In genomic region chr1:226972931-226973330, GRCh38 we compare ENCODE assay signal across 18 cellular contexts. TPM values are rescaled to one million over a fixed set of nuclear protein-coding genes. Genes with fewer than 3 reads are reported as not detected.
DNase-seq lines count a peak whose midpoint lies in the region; ATAC-seq, FAIRE-seq and TF ChIP-seq lines count a peak whose summit lies in the region.
"Had no signal": no experiment of that assay in that cellular context is flagged by ENCODE, and none has a peak within 500 bp of the region (broad histone marks: within the 10 kb centered on the region; RNA-seq: fewer than 3 reads in every experiment).

No MANE protein-coding gene starts in this region.

- no peak overlapping the region for H3K4me3 Mint-ChIP-seq in dendritic cell treated with granulocyte-macrophage colony-stimulating factor and Interleukin-4, amounts not matched to agents 40 ng/mL and 50 ng/mL, for 4 days
- no peak overlapping the region for H3K4me3 Mint-ChIP-seq in stimulated activated effector memory CD8-positive, alpha-beta T cell treated with anti-CD3 and anti-CD28 coated beads, Interleukin-12 subunit alpha, Interleukin-12 subunit beta, amount 100 ng/mL, for 72 hours
- H3K4me3 Mint-ChIP-seq: activated naive CD4-positive, alpha-beta T cell treated with anti-CD3 and anti-CD28 coated beads, Interleukin-2, amount 50 U/mL, for 24 hours; neural crest cell; stimulated activated naive CD8-positive, alpha-beta T cell treated with anti-CD3 and anti-CD28 coated beads, Interleukin-15, Interleukin-2, amounts not matched to agents 100 ng/mL and 50 ng/mL, for 24 hours had no signal

- H2AK5ac ChIP-seq in IMR-90 (ENCODE audit: low read depth, low read length) = no peak overlapping the region

- H3K4me1 Mint-ChIP-seq in dendritic cell treated with granulocyte-macrophage colony-stimulating factor and Interleukin-4, amounts not matched to agents 40 ng/mL and 50 ng/mL, for 4 days (ENCODE audit: low read depth) = peaks cover 16% of the 10 kb centered on the region
- peaks cover 8% of the 10 kb centered on the region for H3K4me1 Mint-ChIP-seq in stimulated activated effector memory CD8-positive, alpha-beta T cell treated with anti-CD3 and anti-CD28 coated beads, Interleukin-12 subunit alpha, Interleukin-12 subunit beta, amount 100 ng/mL, for 72 hours

- no peak overlapping the region for H4K8ac ChIP-seq in IMR-90 (ENCODE audit: low read depth in 2 of 2, low read length in 2 of 2)

- H4K91ac ChIP-seq in IMR-90 (ENCODE audit: insufficient read depth, low read depth, low read length) = no peak overlapping the region

- no peak overlapping the region for H3K56ac ChIP-seq in IMR-90 (ENCODE audit: extremely low read depth, insufficient read depth, low read length)

- H3K27me3 Mint-ChIP-seq in dendritic cell treated with granulocyte-macrophage colony-stimulating factor and Interleukin-4, amounts not matched to agents 40 ng/mL and 50 ng/mL, for 4 days = no peaks in the 10 kb centered on the region
- H3K27me3 Mint-ChIP-seq: activated naive CD4-positive, alpha-beta T cell treated with anti-CD3 and anti-CD28 coated beads, Interleukin-2, amount 50 U/mL, for 24 hours; stimulated activated naive CD8-positive, alpha-beta T cell treated with anti-CD3 and anti-CD28 coated beads, Interleukin-15, Interleukin-2, amounts not matched to agents 100 ng/mL and 50 ng/mL, for 24 hours had no signal

- no peak overlapping the region for H3K4me2 ChIP-seq in IMR-90 (ENCODE audit: low read depth, low read length)
- H3K4me2 ChIP-seq in HepG2 (ENCODE audit: low read depth, low read length) = peak overlapping the region; percentile 65; the same call in 1 of the 2 replicates
- H3K4me2 ChIP-seq: KMS-11 had no signal

- peaks cover 10% of the 10 kb centered on the region for H3K9me3 Mint-ChIP-seq in dendritic cell treated with granulocyte-macrophage colony-stimulating factor and Interleukin-4, amounts not matched to agents 40 ng/mL and 50 ng/mL, for 4 days
- H3K9me3 Mint-ChIP-seq in stimulated activated effector memory CD8-positive, alpha-beta T cell treated with anti-CD3 and anti-CD28 coated beads, Interleukin-12 subunit alpha, Interleukin-12 subunit beta, amount 100 ng/mL, for 72 hours = peaks cover 6% of the 10 kb centered on the region

- H3K9me3 ChIP-seq in IMR-90 (ENCODE audit: control insufficient read depth, insufficient read depth, low read length) (peaks cover 5% of the 10 kb centered on the region), HepG2 (ENCODE audit: low read length) (peaks cover 6% of the 10 kb centered on the region; the same call in 1 of the 2 replicates)

- no peak for FAIRE-seq in HepG2 (lab: Jason Lieb, UNC)
- FAIRE-seq: H54 had no signal

- H3K4ac ChIP-seq in IMR-90 (ENCODE audit: low read depth, low read length) = no peak overlapping the region

- peaks cover 78% of the 10 kb centered on the region for H3K36me3 Mint-ChIP-seq in dendritic cell treated with granulocyte-macrophage colony-stimulating factor and Interleukin-4, amounts not matched to agents 40 ng/mL and 50 ng/mL, for 4 days (ENCODE audit: low read depth)
- peaks cover 8% of the 10 kb centered on the region for H3K36me3 Mint-ChIP-seq in stimulated activated effector memory CD8-positive, alpha-beta T cell treated with anti-CD3 and anti-CD28 coated beads, Interleukin-12 subunit alpha, Interleukin-12 subunit beta, amount 100 ng/mL, for 72 hours

- H2BK5ac ChIP-seq in IMR-90 (ENCODE audit: low read depth, low read length, poor library complexity, severe bottlenecking) = no peak overlapping the region

- TF ChIP-seq EP300 in HepG2 (IDR thresholded peaks at IDR 0.05; ENCODE audit: low read depth in 2 of 2, low read length in 2 of 2) (no peak), HepG2 (CRISPR knock-in tag; IDR thresholded peaks at IDR 0.05; ENCODE audit: borderline replicate concordance) (no peak)

- H3K4me1 ChIP-seq in IMR-90 (ENCODE audit: control insufficient read depth, insufficient read depth, low read length) (peaks cover 14% of the 10 kb centered on the region; the same call in 1 of the 2 replicates), HepG2 (ENCODE audit: insufficient read depth, low read length) (peaks cover 48% of the 10 kb centered on the region), foreskin keratinocyte (peaks cover 5% of the 10 kb centered on the region)

- dilution Hi-C loops in IMR-90 (cut with HindIII; ENCODE audit: low sequenced_read_pairs, unreplicated experiment) = no loop called here

- no peak overlapping the region for H2AFZ ChIP-seq in IMR-90 (replicated peaks; ENCODE audit: low read length, poor library complexity)
- no peak overlapping the region for H2AFZ ChIP-seq in HepG2 (ENCODE audit: low read length)

- TF ChIP-seq POLR2A in IMR-90 (IDR thresholded peaks at IDR 0.05; ENCODE audit: low read depth, low read length) (no peak), HepG2 (IDR thresholded peaks at IDR 0.05; ENCODE audit: insufficient read depth in 1 of 2, low read depth in 2 of 2, low read length in 2 of 2) (no peak)

- TF ChIP-seq RAD21 in IMR-90 (IDR thresholded peaks at IDR 0.05; ENCODE audit: low read length) = no peak
- no peak for TF ChIP-seq RAD21 in HepG2 (CRISPR knock-in tag; IDR thresholded peaks at IDR 0.05)

- no peak overlapping the region; the same call in 1 of the 2 replicates for H4K5ac ChIP-seq in IMR-90 (ENCODE audit: low read depth, low read length)

- intact Hi-C loops in IMR-90 (cut with micrococcal nuclease) (no loop called here), HepG2 (cut with micrococcal nuclease; ENCODE audit: unreplicated experiment) (no loop called here)
- intact Hi-C loops in dendritic cell treated with granulocyte-macrophage colony-stimulating factor and Interleukin-4, amounts not matched to agents 40 ng/mL and 50 ng/mL, for 4 days (cut with micrococcal nuclease) = no loop called here

- H3K27ac ChIP-seq in IMR-90 (ENCODE audit: insufficient read depth, low read length) (no peak overlapping the region), HepG2 (ENCODE audit: extremely low read length, insufficient read depth, low read length) (peak overlapping the region; percentile 74), foreskin keratinocyte (no peak overlapping the region)
- H3K27ac ChIP-seq: KMS-11 had no signal

- H2BK15ac ChIP-seq in IMR-90 (ENCODE audit: low read depth, low read length) = no peak overlapping the region

- 85% methylated on average over 6 of the region's 6 CpGs; no CpG with 5 or more reads in 1 of the 2 experiments for WGBS in IMR-90 (ENCODE audit: extremely low coverage in 2 of 2, insufficient read length in 1 of 2), 2 experiments
- WGBS in HepG2 (ENCODE audit: low lambda C conversion rate) = 91% methylated on average over 5 of the region's 6 CpGs

- no peaks in the 10 kb centered on the region for H3K36me3 ChIP-seq in IMR-90 (ENCODE audit: control insufficient read depth, insufficient read depth, low read length)
- H3K36me3 ChIP-seq in HepG2 (replicated peaks in 1 of 2; ENCODE audit: control insufficient read depth in 1 of 2, insufficient read depth in 2 of 2, low read length in 2 of 2) = peaks cover 14 to 27% of the 10 kb centered on the region in 2 experiments

- BruUV-seq in IMR-90 (replicated peaks; lab: Mats Ljungman, UMichigan) (no TSS peak), HepG2 (replicated peaks; lab: Mats Ljungman, UMichigan) (no TSS peak)

- H3K27me3 ChIP-seq in IMR-90 (ENCODE audit: control insufficient read depth, insufficient read depth, low read length) (no peaks in the 10 kb centered on the region), HepG2 (ENCODE audit: control insufficient read depth in 1 of 2, insufficient read depth in 2 of 2, low read length in 2 of 2) (no peaks in the 10 kb centered on the region; a peak in 1 of 5 replicates), foreskin keratinocyte (no peaks in the 10 kb centered on the region)
- H3K27me3 ChIP-seq: left lung had no signal

- no peak overlapping the region for H2BK20ac ChIP-seq in IMR-90 (ENCODE audit: low read depth, low read length)

- in situ Hi-C loops in IMR-90 (cut with MboI; ENCODE audit: low sequenced_read_pairs) (no loop called here), HepG2 (cut with HindIII; ENCODE audit: extremely low pct_ligation_motif_present, low pct_unique_long_range_greater_than_20kb) (no loop called here)

- no peak overlapping the region for H3K14ac ChIP-seq in IMR-90 (replicated peaks; ENCODE audit: low read depth, low read length)

- no peak overlapping the region for H3K4me3 ChIP-seq in IMR-90 (ENCODE audit: insufficient read depth, low read depth, low read length)
- H3K4me3 ChIP-seq in HepG2 (replicated peaks in 1 of 3; ENCODE audit: insufficient read depth in 1 of 3, low read depth in 2 of 3, low read length in 3 of 3) = no peak overlapping the region
- H3K4me3 ChIP-seq: left lung had no signal

- ATAC-seq in IMR-90 (ENCODE audit: low read depth) (no peak), HepG2 (no peak), foreskin keratinocyte (no peak), HG03442 (IDR thresholded peaks at IDR 0.05; ENCODE audit: unreplicated experiment) (no peak), HG02981 (IDR thresholded peaks at IDR 0.05; ENCODE audit: unreplicated experiment) (no peak)
- ATAC-seq in stimulated activated effector memory CD8-positive, alpha-beta T cell treated with anti-CD3 and anti-CD28 coated beads, Interleukin-12 subunit alpha, Interleukin-12 subunit beta, amount 100 ng/mL, for 72 hours = no peak

- DNase-seq in IMR-90 (no peak), HepG2 (ENCODE audit: low spot score) (no peak), GF-D8 (lab: John Stamatoyannopoulos, UW) (no peak), foreskin keratinocyte (no peak)
- no peak for DNase-seq in stimulated activated effector memory CD8-positive, alpha-beta T cell treated with anti-CD3 and anti-CD28 coated beads, Interleukin-12 subunit alpha, Interleukin-12 subunit beta, amount 100 ng/mL, for 72 hours (ENCODE audit: low spot score in 2 of 2)
- DNase-seq: AML-193, DMS79 treated with DMSO at 0.1 percent for 48 hours, hippocampal formation, left lung, NCI-H1436 treated with DMSO at 0.1 percent for 48 hours had no signal

- POLR2A ChIA-PET in IMR-90 (lab: Charles Lee; ENCODE audit: unreplicated experiment) = no interaction called here
- POLR2A ChIA-PET in HepG2 (lab: Yijun Ruan, JAX) = interaction anchor here (2.6 kb wide), 1 partner anchor 29 kb away, joined by 46 read pairs; no protein-coding TSS in a partner anchor

- H4K20me1 ChIP-seq in IMR-90 (ENCODE audit: insufficient read depth, low read length) (no peaks in the 10 kb centered on the region), HepG2 (ENCODE audit: insufficient read depth, low read length) (peaks cover 11% of the 10 kb centered on the region; the same call in 1 of the 2 replicates)

- CTCF ChIA-PET in IMR-90 (lab: Yijun Ruan, JAX) = no interaction called here
- CTCF ChIA-PET in HepG2 (lab: Yijun Ruan, JAX; ENCODE audit: low intra/inter-chr PET ratio, low total read pairs) = no interaction called here

- H3K18ac ChIP-seq in IMR-90 (ENCODE audit: low read depth, low read length) = no peak overlapping the region

- H2BK120ac ChIP-seq in IMR-90 (ENCODE audit: low read depth, low read length) = no peak overlapping the region

- H3K79me2 ChIP-seq in HepG2 (ENCODE audit: insufficient read depth, low read length) = peaks cover 28% of the 10 kb centered on the region

- H3K9me1 ChIP-seq in IMR-90 (ENCODE audit: insufficient read depth, low read length) = no peaks in the 10 kb centered on the region

- peak overlapping the region; percentile 42 for H2AK9ac ChIP-seq in IMR-90 (replicated peaks; ENCODE audit: low read depth, low read length, poor library complexity)

- peak overlapping the region; percentile 34 for H3K27ac Mint-ChIP-seq in dendritic cell treated with granulocyte-macrophage colony-stimulating factor and Interleukin-4, amounts not matched to agents 40 ng/mL and 50 ng/mL, for 4 days
- peak overlapping the region; percentile 29 for H3K27ac Mint-ChIP-seq in stimulated activated effector memory CD8-positive, alpha-beta T cell treated with anti-CD3 and anti-CD28 coated beads, Interleukin-12 subunit alpha, Interleukin-12 subunit beta, amount 100 ng/mL, for 72 hours
- H3K27ac Mint-ChIP-seq: activated naive CD4-positive, alpha-beta T cell treated with anti-CD3 and anti-CD28 coated beads, Interleukin-2, amount 50 U/mL, for 24 hours; stimulated activated naive CD8-positive, alpha-beta T cell treated with anti-CD3 and anti-CD28 coated beads, Interleukin-15, Interleukin-2, amounts not matched to agents 100 ng/mL and 50 ng/mL, for 24 hours had no signal

- no peak overlapping the region for H3K9ac ChIP-seq in IMR-90 (ENCODE audit: low read depth, low read length)
- H3K9ac ChIP-seq in HepG2 (ENCODE audit: insufficient read depth, low read depth, low read length) = no peak overlapping the region
- H3K9ac ChIP-seq: KMS-11 had no signal

- H3K79me1 ChIP-seq in IMR-90 (ENCODE audit: low read depth in 1 of 2, low read length in 2 of 2) = no peaks in the 10 kb centered on the region

- H3K23ac ChIP-seq in IMR-90 (ENCODE audit: low read depth, low read length) = no peak overlapping the region

- TF ChIP-seq CTCF in IMR-90 (conservative IDR thresholded peaks at IDR 0.05; ENCODE audit: low read depth, low read length) (no peak), HepG2 (CRISPR knock-in tag; IDR thresholded peaks at IDR 0.05) (no peak), foreskin keratinocyte (conservative IDR thresholded peaks at IDR 0.05) (no peak)

RNA-seq across cellular contexts. Expression of gene COQ8A, which starts 32.8 kb away (rescaled TPM):
- total RNA-seq in IMR-90 (2012; rRNA removed) (3.3 and 3.8 TPM in 2 replicates), HepG2 (2016; rRNA removed; fragmentation: Illumina TruSeq; extraction: Trizol) (63.3 and 88.7 TPM in 2 replicates), foreskin keratinocyte (4.0 and 4.5 TPM in 2 replicates)
- polyA plus RNA-seq in IMR-90 (2012; rRNA removed) (5.8 and 6.1 TPM in 2 replicates), HepG2 (2011; rRNA removed) (60.4 and 72.2 TPM in 2 replicates), foreskin keratinocyte (3.6 and 4.6 TPM in 2 replicates)
- polyA plus RNA-seq in IMR-90 (2012; cell fraction: cytosol; rRNA removed) = 4.5 and 6.1 TPM in 2 replicates
- polyA plus RNA-seq in IMR-90 (2012; cell fraction: nucleus; rRNA removed; ENCODE audit: low replicate concordance) = 13.1 and 19.4 TPM in 2 replicates
- total RNA-seq in HepG2 (2016; cell fraction: cytosol; rRNA removed; fragmentation: Illumina TruSeq; extraction: Trizol; ENCODE audit: low read depth) = 25.9 and 28.8 TPM in 2 replicates
- 60.2 and 93.0 TPM in 2 replicates for total RNA-seq in HepG2 (2016; cell fraction: insoluble cytoplasmic fraction; rRNA removed; fragmentation: Illumina TruSeq; extraction: Trizol)
- 26.6 and 26.8 TPM in 2 replicates for total RNA-seq in HepG2 (2016; cell fraction: membrane; rRNA removed; fragmentation: Illumina TruSeq; extraction: Trizol)
- 66.7 and 69.0 TPM in 2 replicates for total RNA-seq in HepG2 (2016; cell fraction: nucleus; rRNA removed; fragmentation: Illumina TruSeq; extraction: Trizol)
- 53.6 and 65.9 TPM in 2 replicates for polyA plus RNA-seq in HepG2 (2011; cell fraction: cytosol; rRNA removed)
- 117 and 151 TPM in 2 replicates for polyA plus RNA-seq in HepG2 (2011; cell fraction: nucleus; rRNA removed)
- polyA plus RNA-seq in HepG2 (2012) = 69.4 and 75.0 TPM in 2 replicates
- 6.0 and 6.9 TPM in 2 replicates for polyA plus RNA-seq in HepG2 (2016; cell fraction: cytosol; fragmentation: Illumina TruSeq; extraction: Trizol; ENCODE audit: low read depth)
- 55.2 and 65.3 TPM in 2 replicates for polyA plus RNA-seq in HepG2 (2016; cell fraction: insoluble cytoplasmic fraction; fragmentation: Illumina TruSeq; extraction: Trizol; ENCODE audit: low read depth)
- 14.1 and 15.8 TPM in 2 replicates for polyA plus RNA-seq in HepG2 (2016; cell fraction: membrane; fragmentation: Illumina TruSeq; extraction: Trizol; ENCODE audit: low read depth)
- 146 and 150 TPM in 2 replicates for polyA plus RNA-seq in HepG2 (2016; cell fraction: nucleus; fragmentation: Illumina TruSeq; extraction: Trizol; ENCODE audit: insufficient read depth, low read depth)
- 30.4 and 75.1 TPM in 2 replicates for polyA minus RNA-seq in HepG2 (2011; rRNA and poly(A)+ RNA removed; ENCODE audit: low replicate concordance)
- 31.1 and 31.3 TPM in 2 replicates for polyA minus RNA-seq in HepG2 (2011; cell fraction: cytosol; rRNA and poly(A)+ RNA removed)
- 28.2 and 38.1 TPM in 2 replicates for polyA minus RNA-seq in HepG2 (2011; cell fraction: nucleus; rRNA and poly(A)+ RNA removed)
